8 cellular contexts compared by ENCODE assay signal in the genomic region with DNA sequence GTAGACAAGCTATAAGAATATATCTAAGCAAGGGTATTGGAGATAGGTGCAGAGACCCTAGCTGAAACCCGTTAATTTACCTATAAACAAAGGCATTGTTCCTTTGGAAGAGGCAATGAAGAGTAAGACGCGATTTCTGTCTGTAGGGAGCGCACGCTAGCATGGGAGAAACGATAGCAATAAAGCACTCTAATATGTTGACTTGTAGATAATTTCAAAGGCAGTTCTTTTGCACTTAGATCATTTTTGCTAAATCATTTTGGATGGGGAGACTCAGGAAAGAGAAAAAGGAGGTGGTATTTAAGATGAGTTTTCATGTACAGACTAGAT. TPM values are rescaled to one million over a fixed set of nuclear protein-coding genes. Genes with fewer than 3 reads are reported as not detected.
DNase-seq lines count a peak whose midpoint lies in the region; ATAC-seq and TF ChIP-seq lines count a peak whose summit lies in the region.

No MANE protein-coding gene starts in this region.

- H4K20me1 ChIP-seq in OCI-LY3 (ENCODE audit: insufficient read depth, low read length) (no peaks in the 10 kb centered on the region), fibroblast of lung (ENCODE audit: control insufficient read depth, extremely low read depth, insufficient read depth, low read length) (no peaks in the 10 kb centered on the region)

- no peaks in the 10 kb centered on the region for H3K27me3 ChIP-seq in GM06990 (replicated peaks; ENCODE audit: control insufficient read depth, insufficient read depth, low read length)
- H3K27me3 ChIP-seq in OCI-LY3 (ENCODE audit: low read depth, low read length): no peaks in the 10 kb centered on the region
- no peaks in the 10 kb centered on the region for H3K27me3 ChIP-seq in fibroblast of lung (ENCODE audit: control insufficient read depth, insufficient read depth, low read length)
- H3K27me3 ChIP-seq in sigmoid colon: no peaks in the 10 kb centered on the region

- TF ChIP-seq CTCF in GM06990 (IDR thresholded peaks at IDR 0.05; ENCODE audit: insufficient read depth, low read length, poor library complexity, severe bottlenecking) (peak; percentile 38), OCI-LY3 (IDR thresholded peaks at IDR 0.05; ENCODE audit: low read depth, low read length) (peak; percentile 22; the same call in 1 of the 2 replicates), fibroblast of lung (conservative IDR thresholded peaks at IDR 0.05 in 1 of 2, IDR thresholded peaks at IDR 0.05 in 1 of 2; ENCODE audit: low read depth in 1 of 2, low read length in 2 of 2) (peak; percentile 39 to 50), sigmoid colon (IDR thresholded peaks at IDR 0.05) (no peak)

- H2AFZ ChIP-seq in OCI-LY3 (ENCODE audit: low read depth, low read length) (peak overlapping the region; percentile 93), fibroblast of lung (ENCODE audit: low read length) (peak overlapping the region; percentile 4)

- H3K4me3 ChIP-seq in GM06990 (replicated peaks; ENCODE audit: low read depth, low read length): peak overlapping the region; percentile 77
- peak overlapping the region; percentile 92 for H3K4me3 ChIP-seq in OCI-LY3 (ENCODE audit: low read length)
- peak overlapping the region; percentile 69 to 99 (median 80) for H3K4me3 ChIP-seq in fibroblast of lung (replicated peaks in 1 of 4; ENCODE audit: control extremely low read depth in 1 of 4, insufficient read depth in 1 of 4, low read depth in 3 of 4, low read length in 4 of 4)
- peak overlapping the region; percentile 49 to 68 (median 56) for H3K4me3 ChIP-seq in sigmoid colon

- ATAC-seq in HG03354 (IDR thresholded peaks at IDR 0.05; ENCODE audit: poor library complexity, severe bottlenecking, unreplicated experiment): no peak
- ATAC-seq in activated CD4-positive, CD25-positive, alpha-beta regulatory T cell treated with anti-CD3 and anti-CD28 coated beads, Interleukin-2, amount 50 U/mL, for 24 hours: no peak

- H3K9ac ChIP-seq in OCI-LY3 (ENCODE audit: low read length) (peak overlapping the region; percentile 85), fibroblast of lung (ENCODE audit: insufficient read depth, low read length) (no peak overlapping the region)

- H3K36me3 ChIP-seq in GM06990 (ENCODE audit: control insufficient read depth, insufficient read depth, low read length) (no peaks in the 10 kb centered on the region), OCI-LY3 (replicated peaks; ENCODE audit: low read depth, low read length) (no peaks in the 10 kb centered on the region), fibroblast of lung (ENCODE audit: control insufficient read depth, insufficient read depth, low read length) (no peaks in the 10 kb centered on the region), sigmoid colon (no peaks in the 10 kb centered on the region)

- TF ChIP-seq POLR2A in sigmoid colon (IDR thresholded peaks at IDR 0.05): no peak

- no peaks in the 10 kb centered on the region for H3K9me3 ChIP-seq in OCI-LY3 (ENCODE audit: insufficient read depth, low read length)
- H3K9me3 ChIP-seq in fibroblast of lung (ENCODE audit: control insufficient read depth, insufficient read depth, low read depth, low read length): no peaks in the 10 kb centered on the region
- no peaks in the 10 kb centered on the region for H3K9me3 ChIP-seq in sigmoid colon

- H3K27ac ChIP-seq in OCI-LY3 (ENCODE audit: low read length) (no peak overlapping the region), fibroblast of lung (ENCODE audit: insufficient read depth, low read length) (peak overlapping the region; percentile 40), sigmoid colon (peak overlapping the region; percentile 71 to 82 (median 76))

- peak overlapping the region; percentile 95 for H3K4me2 ChIP-seq in OCI-LY3 (ENCODE audit: low read length)
- peak overlapping the region; percentile 73 for H3K4me2 ChIP-seq in fibroblast of lung (ENCODE audit: extremely low read depth, insufficient read depth, low read length)

- no peak for TF ChIP-seq EP300 in sigmoid colon (IDR thresholded peaks at IDR 0.05)

- peaks cover 20% of the 10 kb centered on the region for H3K79me2 ChIP-seq in OCI-LY3 (ENCODE audit: low read length)
- H3K79me2 ChIP-seq in fibroblast of lung (ENCODE audit: control insufficient read depth, insufficient read depth, low read length): peaks cover 3% of the 10 kb centered on the region

- DNase-seq in GM06990 (ENCODE audit: extremely low read depth, insufficient read length): no peak
- peak; percentile 26 to 46 for DNase-seq in fibroblast of lung (ENCODE audit: low read depth in 2 of 2)
- no peak for DNase-seq in sigmoid colon
- DNase-seq in NCI-H524 (lab: John Stamatoyannopoulos, UW): no peak
- DNase-seq in SIG-M5 (lab: John Stamatoyannopoulos, UW): no peak

- H3K4me1 ChIP-seq in OCI-LY3 (ENCODE audit: low read length) (peaks cover 10% of the 10 kb centered on the region), fibroblast of lung (ENCODE audit: control insufficient read depth, extremely low read depth, insufficient read depth, low read length) (no peaks in the 10 kb centered on the region), sigmoid colon (peaks cover 0 to 16% (median 9%) of the 10 kb centered on the region in 4 donors)

- 0 to 2% methylated on average over 6 of the region's 6 CpGs for WGBS in sigmoid colon, 2 donors

- intact Hi-C loops in sigmoid colon (cut with DNase I): no loop called here

RNA-seq across cellular contexts. Expression of a gene that starts 0.6 kb away (rescaled TPM):
- total RNA-seq in fibroblast of lung (4.4 and 6.8 TPM in 2 replicates), sigmoid colon (1 to 10 TPM; 2.9 to 8.6 (median 6.1) TPM)
- polyA plus RNA-seq in fibroblast of lung (8.8 and 8.9 TPM in 2 replicates), sigmoid colon (1 to 10 TPM; 2.8 to 6.5 (median 4.2) TPM)
- 5.4 and 5.6 TPM in 2 replicates for polyA plus RNA-seq in fibroblast of lung (2012)
- 2.5 and 6.4 TPM in 2 replicates for polyA minus RNA-seq in fibroblast of lung (ENCODE audit: low replicate concordance)

RNA-seq across cellular contexts. Expression of a gene that starts 13.0 kb away (rescaled TPM):
- total RNA-seq in fibroblast of lung (48.0 and 54.5 TPM in 2 replicates), sigmoid colon (10 to 100 TPM; 34.2 to 65.6 (median 40.0) TPM)
- polyA plus RNA-seq in fibroblast of lung (19.8 and 24.4 TPM in 2 replicates), sigmoid colon (10 to 100 TPM in 1 of 3 donors, 1 to 10 TPM in 2; 5.4 to 12.0 (median 6.0) TPM)
- polyA plus RNA-seq in fibroblast of lung (2012): 16.9 and 23.5 TPM in 2 replicates
- 50.5 and 60.6 TPM in 2 replicates for polyA minus RNA-seq in fibroblast of lung (ENCODE audit: low replicate concordance)

RNA-seq across cellular contexts. Expression of a gene that starts 57.6 kb away (rescaled TPM):
- total RNA-seq in fibroblast of lung: not detected in 2 replicates
- polyA plus RNA-seq in fibroblast of lung: 0.05 TPM in 1 of 2 replicates, not detected in the other
- not detected in 2 replicates for polyA plus RNA-seq in fibroblast of lung (2012)
- not detected in 2 replicates for polyA minus RNA-seq in fibroblast of lung (ENCODE audit: low replicate concordance)
- total RNA-seq in sigmoid colon: under 1 TPM; under 0.01 to 0.36 (median 0.23) TPM
- polyA plus RNA-seq in sigmoid colon: 10 to 100 TPM in 2 of 3 donors, 1 to 10 TPM in 1; 8.4 to 74.2 (median 12.0) TPM

Comparison
In these comparisons a context has a peak if more than half of its experiments do, and no peak if none do; other contexts are left out.
1. DNase-seq: peak in fibroblast of lung (2 of 2); none in GM06990 (single experiment), sigmoid colon (single experiment), NCI-H524 (0 of 2) and SIG-M5 (single experiment).
2. CTCF ChIP-seq: peak in GM06990 (single experiment), OCI-LY3 (single experiment) and fibroblast of lung (2 of 2); none in sigmoid colon (0 of 4).
3. Peak in every context shown above with its lines, with median percentiles within 50 percentile points of each other: H3K4me3 ChIP-seq.